ENCODE assay signal across 1 cellular context in the genomic region with DNA sequence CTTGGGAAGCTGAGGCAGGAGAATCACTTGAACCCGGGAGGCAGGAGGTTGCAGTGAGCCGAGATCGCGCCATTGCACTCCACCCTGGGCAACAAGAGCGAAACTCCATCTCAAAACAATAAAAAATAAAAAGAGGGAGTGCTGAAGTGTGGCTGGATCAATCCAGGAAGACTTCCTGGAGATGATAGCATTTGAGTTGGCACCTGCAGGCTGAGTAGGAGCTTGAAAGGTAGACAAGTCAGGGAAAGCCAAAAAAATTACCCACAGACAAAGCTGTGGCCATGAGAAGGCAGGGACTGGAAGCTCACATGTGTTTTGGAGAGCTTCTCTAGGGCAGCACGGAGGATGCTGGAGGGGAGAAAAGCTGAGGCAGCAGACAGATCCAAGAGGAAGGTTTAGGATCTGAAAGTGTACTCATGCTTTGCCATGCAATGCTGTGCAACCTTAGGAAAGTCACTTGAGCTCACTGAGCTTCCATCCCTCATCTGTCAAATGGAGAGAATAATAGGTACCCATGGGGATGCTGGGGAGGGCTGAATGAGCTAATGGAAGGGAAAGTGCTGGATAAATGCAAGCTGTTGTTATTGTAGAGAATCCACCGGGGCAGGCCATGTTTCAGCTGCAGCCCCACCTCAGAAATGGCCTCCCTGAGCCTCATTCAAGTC.
TF ChIP-seq lines count a peak whose summit lies in the region.

No MANE protein-coding gene starts in this region.

TF ChIP-seq in HepG2, 621 proteins besides CTCF, POLR2A, EP300 and RAD21:
- TF ChIP-seq, protein P1, sequence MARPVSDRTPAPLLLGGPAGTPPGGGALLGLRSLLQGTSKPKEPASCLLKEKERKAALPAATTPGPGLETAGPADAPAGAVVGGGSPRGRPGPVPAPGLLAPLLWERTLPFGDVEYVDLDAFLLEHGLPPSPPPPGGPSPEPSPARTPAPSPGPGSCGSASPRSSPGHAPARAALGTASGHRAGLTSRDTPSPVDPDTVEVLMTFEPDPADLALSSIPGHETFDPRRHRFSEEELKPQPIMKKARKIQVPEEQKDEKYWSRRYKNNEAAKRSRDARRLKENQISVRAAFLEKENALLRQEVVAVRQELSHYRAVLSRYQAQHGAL (CRISPR knock-in tag; IDR thresholded peaks at IDR 0.05; ENCODE audit: not compliant biosample characterization): no peak
- no peak for TF ChIP-seq RELA (CRISPR knock-in tag; IDR thresholded peaks at IDR 0.05)
- TF ChIP-seq, protein P2, sequence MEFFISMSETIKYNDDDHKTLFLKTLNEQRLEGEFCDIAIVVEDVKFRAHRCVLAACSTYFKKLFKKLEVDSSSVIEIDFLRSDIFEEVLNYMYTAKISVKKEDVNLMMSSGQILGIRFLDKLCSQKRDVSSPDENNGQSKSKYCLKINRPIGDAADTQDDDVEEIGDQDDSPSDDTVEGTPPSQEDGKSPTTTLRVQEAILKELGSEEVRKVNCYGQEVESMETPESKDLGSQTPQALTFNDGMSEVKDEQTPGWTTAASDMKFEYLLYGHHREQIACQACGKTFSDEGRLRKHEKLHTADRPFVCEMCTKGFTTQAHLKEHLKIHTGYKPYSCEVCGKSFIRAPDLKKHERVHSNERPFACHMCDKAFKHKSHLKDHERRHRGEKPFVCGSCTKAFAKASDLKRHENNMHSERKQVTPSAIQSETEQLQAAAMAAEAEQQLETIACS (CRISPR knock-in tag; IDR thresholded peaks at IDR 0.05): no peak
- TF ChIP-seq ZNF768 (CRISPR knock-in tag; IDR thresholded peaks at IDR 0.05): peak; percentile 62; the same call in 1 of the 2 replicates
- TF ChIP-seq, protein P3, sequence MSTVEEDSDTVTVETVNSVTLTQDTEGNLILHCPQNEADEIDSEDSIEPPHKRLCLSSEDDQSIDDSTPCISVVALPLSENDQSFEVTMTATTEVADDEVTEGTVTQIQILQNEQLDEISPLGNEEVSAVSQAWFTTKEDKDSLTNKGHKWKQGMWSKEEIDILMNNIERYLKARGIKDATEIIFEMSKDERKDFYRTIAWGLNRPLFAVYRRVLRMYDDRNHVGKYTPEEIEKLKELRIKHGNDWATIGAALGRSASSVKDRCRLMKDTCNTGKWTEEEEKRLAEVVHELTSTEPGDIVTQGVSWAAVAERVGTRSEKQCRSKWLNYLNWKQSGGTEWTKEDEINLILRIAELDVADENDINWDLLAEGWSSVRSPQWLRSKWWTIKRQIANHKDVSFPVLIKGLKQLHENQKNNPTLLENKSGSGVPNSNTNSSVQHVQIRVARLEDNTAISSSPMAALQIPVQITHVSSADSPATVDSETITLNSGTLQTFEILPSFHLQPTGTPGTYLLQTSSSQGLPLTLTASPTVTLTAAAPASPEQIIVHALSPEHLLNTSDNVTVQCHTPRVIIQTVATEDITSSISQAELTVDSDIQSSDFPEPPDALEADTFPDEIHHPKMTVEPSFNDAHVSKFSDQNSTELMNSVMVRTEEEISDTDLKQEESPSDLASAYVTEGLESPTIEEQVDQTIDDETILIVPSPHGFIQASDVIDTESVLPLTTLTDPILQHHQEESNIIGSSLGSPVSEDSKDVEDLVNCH (CRISPR knock-in tag; IDR thresholded peaks at IDR 0.05): no peak
- TF ChIP-seq AKAP8 (CRISPR knock-in tag; IDR thresholded peaks at IDR 0.05): no peak
- TF ChIP-seq KAT8 (CRISPR knock-in tag; IDR thresholded peaks at IDR 0.05): no peak
- no peak for TF ChIP-seq GLI4 (CRISPR knock-in tag; IDR thresholded peaks at IDR 0.05; ENCODE audit: borderline replicate concordance)
- no peak for TF ChIP-seq ZNF343 (CRISPR knock-in tag; IDR thresholded peaks at IDR 0.05)
